In genomic region chr3:3201584-3201983, GRCh38 we compare ENCODE assay signal across 13 cellular contexts. TPM values are rescaled to one million over a fixed set of nuclear protein-coding genes. Genes with fewer than 3 reads are reported as not detected.
DNase-seq lines count a peak whose midpoint lies in the region; ATAC-seq and TF ChIP-seq lines count a peak whose summit lies in the region.
"Had no signal": no experiment of that assay in that cellular context is flagged by ENCODE, and none has a peak within 500 bp of the region (broad histone marks: within the 10 kb centered on the region; RNA-seq: fewer than 3 reads in every experiment).

No MANE protein-coding gene starts in this region.

- CTCF ChIA-PET in PC-3 (lab: Charles Lee) = interaction anchor here (1.0 kb wide), 1 partner anchor 1070 kb away, joined by 3 read pairs; no protein-coding TSS in a partner anchor

- H3K4me3 ChIP-seq in PC-3 (ENCODE audit: low read length) = no peak overlapping the region
- H3K4me3 ChIP-seq in transverse colon = no peak overlapping the region
- H3K4me3 ChIP-seq: cardiac muscle cell, SJSA1 had no signal

- no peak overlapping the region for H3K27ac ChIP-seq in PC-3 (ENCODE audit: low read length)
- no peak overlapping the region for H3K27ac ChIP-seq in transverse colon
- H3K27ac ChIP-seq: cardiac muscle cell, SJSA1 had no signal

- H3K4me2 ChIP-seq in PC-3 (ENCODE audit: low read length) = no peak overlapping the region

- no peak overlapping the region for H2AFZ ChIP-seq in PC-3 (ENCODE audit: low read length)

- H3K4me3 Mint-ChIP-seq in immature natural killer cell (peak overlapping the region; percentile 12 to 31 (median 18)), osteocyte (ENCODE audit: unreplicated experiment) (no peak overlapping the region)

- DNase-seq in immature natural killer cell (peak; percentile 29 to 42 (median 38)), PC-3 (no peak), ACHN (no peak), osteocyte (ENCODE audit: extremely low spot score, unreplicated experiment) (no peak), transverse colon (no peak)
- DNase-seq: HCEC 1CT; NCI-H2029 treated with DMSO at 0.1 percent for 48 hours; stimulated activated naive CD4-positive, alpha-beta T cell treated with Interleukin-2 at 50 U/mL for 16 hours had no signal

- no peak for TF ChIP-seq EP300 in transverse colon (IDR thresholded peaks at IDR 0.05; ENCODE audit: low read depth)

- no peaks in the 10 kb centered on the region for H3K4me1 ChIP-seq in PC-3 (ENCODE audit: insufficient read depth, low read length)
- no peaks in the 10 kb centered on the region for H3K4me1 ChIP-seq in transverse colon
- H3K4me1 ChIP-seq: SJSA1 had no signal

- POLR2A ChIA-PET in PC-3 (lab: Charles Lee; ENCODE audit: unreplicated experiment) = no interaction called here

- H3K9ac ChIP-seq in PC-3 (ENCODE audit: low read length) = no peak overlapping the region

- peaks cover 1 to 2% (median 2%) of the 10 kb centered on the region in 3 donors for H3K27me3 Mint-ChIP-seq in immature natural killer cell (ENCODE audit: low read depth in 3 of 3)
- peaks cover 14% of the 10 kb centered on the region for H3K27me3 Mint-ChIP-seq in osteocyte (ENCODE audit: unreplicated experiment)

- in situ Hi-C loops in ACHN (cut with HindIII; ENCODE audit: low pct_ligation_motif_present, low pct_unique_long_range_greater_than_20kb, low sequenced_read_pairs) (no loop called here), transverse colon (cut with MboI; ENCODE audit: low pct_ligation_motif_present in 1 of 4, low pct_unique_long_range_greater_than_20kb in 1 of 4, low sequenced_read_pairs in 3 of 4) (loop anchor here in 3 of 4 donors (10.0 to 25.0 kb wide), 3 partner anchors 786 to 1093 kb away; no protein-coding TSS in a partner anchor)

- peaks cover 20% of the 10 kb centered on the region in 2 donors for H3K4me1 Mint-ChIP-seq in immature natural killer cell
- H3K4me1 Mint-ChIP-seq in osteocyte (ENCODE audit: unreplicated experiment) = no peaks in the 10 kb centered on the region

- TF ChIP-seq CTCF in PC-3 (conservative IDR thresholded peaks at IDR 0.05; ENCODE audit: low read depth, low read length) (no peak), osteocyte (IDR thresholded peaks at IDR 0.05) (no peak), transverse colon (IDR thresholded peaks at IDR 0.05) (no peak)

- BruUV-seq in PC-3 (replicated peaks; lab: Mats Ljungman, UMichigan) = no TSS peak

- H3K36me3 Mint-ChIP-seq in immature natural killer cell (peaks cover 0 to 3% (median 0%) of the 10 kb centered on the region in 3 donors), osteocyte (ENCODE audit: unreplicated experiment) (no peaks in the 10 kb centered on the region)

- WGBS in transverse colon (ENCODE audit: low coverage in 1 of 2), 2 donors = 66 to 76% methylated on average over 3 of the region's 3 CpGs

- ATAC-seq in GM18519 (IDR thresholded peaks at IDR 0.05; ENCODE audit: low FRiP score, unreplicated experiment) (peak; percentile 90), GM21447 (IDR thresholded peaks at IDR 0.05; ENCODE audit: unreplicated experiment) (peak; percentile 91), HG03097 (IDR thresholded peaks at IDR 0.05; ENCODE audit: low FRiP score, unreplicated experiment) (peak; percentile 95), PC-3 (no peak)

- no peaks in the 10 kb centered on the region for H3K9me3 ChIP-seq in PC-3 (ENCODE audit: low read length)
- no peaks in the 10 kb centered on the region for H3K9me3 ChIP-seq in transverse colon
- H3K9me3 ChIP-seq: SJSA1 had no signal

- H3K9me3 Mint-ChIP-seq in immature natural killer cell (no peaks in the 10 kb centered on the region), osteocyte (ENCODE audit: unreplicated experiment) (no peaks in the 10 kb centered on the region)

- H3K79me2 ChIP-seq in PC-3 (ENCODE audit: low read length) = no peaks in the 10 kb centered on the region

- H3K27me3 ChIP-seq in PC-3 (ENCODE audit: low read length) = peaks cover 11% of the 10 kb centered on the region; the same call in 1 of the 2 replicates
- no peaks in the 10 kb centered on the region for H3K27me3 ChIP-seq in transverse colon
- H3K27me3 ChIP-seq: SJSA1 had no signal

- H3K9me2 ChIP-seq in PC-3 (replicated peaks; ENCODE audit: low read length) = no peaks in the 10 kb centered on the region

- TF ChIP-seq POLR2A in transverse colon (IDR thresholded peaks at IDR 0.05) = no peak

- H3K27ac Mint-ChIP-seq in immature natural killer cell (peak overlapping the region; percentile 27 to 81 (median 56)), osteocyte (ENCODE audit: unreplicated experiment) (no peak overlapping the region)

- H4K20me1 ChIP-seq in PC-3 (ENCODE audit: low read length) = no peaks in the 10 kb centered on the region

- intact Hi-C loops in PC-3 (cut with micrococcal nuclease) = loop anchor here (2.0 kb wide), 1 partner anchor 797 kb away; no protein-coding TSS in a partner anchor
- intact Hi-C loops in transverse colon (cut with DNase I; ENCODE audit: low total_unique reads) = loop anchor here (5.0 kb wide), 1 partner anchor 1091 kb away; no protein-coding TSS in a partner anchor

- H3K36me3 ChIP-seq in PC-3 (ENCODE audit: low read depth, low read length) (no peaks in the 10 kb centered on the region), transverse colon (no peaks in the 10 kb centered on the region)
- H3K36me3 ChIP-seq: cardiac muscle cell, SJSA1 had no signal

- no peaks in the 10 kb centered on the region for H3F3A ChIP-seq in PC-3 (ENCODE audit: low read length, unreplicated experiment)

RNA-seq across cellular contexts. Expression of gene CRBN, which starts 22.1 kb away (rescaled TPM):
- polyA plus RNA-seq in immature natural killer cell = 100 to 1,000 TPM; 171 to 176 (median 174) TPM
- 29.3 and 31.2 TPM in 2 replicates for total RNA-seq in PC-3 (2014; rRNA removed)
- total RNA-seq in osteocyte = 41.7 and 42.6 TPM in 2 replicates
- total RNA-seq in transverse colon = 100 to 1,000 TPM in 1 of 4 donors, 10 to 100 TPM in 3; 31.2 to 158 (median 83.0) TPM

Comparison
In these comparisons a context has a peak if more than half of its experiments do, and no peak if none do; other contexts are left out.
1. DNase-seq: peak in immature natural killer cell (3 of 3); none in PC-3 (single experiment), ACHN (single experiment), osteocyte (single experiment) and transverse colon (single experiment).